In genomic region chr14:77051101-77051500, GRCh38 we compare ENCODE assay signal across 1 cellular context.
TF ChIP-seq lines count a peak whose summit lies in the region.

No MANE protein-coding gene starts in this region.

TF ChIP-seq in K562, 482 proteins besides CTCF, POLR2A, EP300 and RAD21:
- TF ChIP-seq NFIC (IDR thresholded peaks at IDR 0.05): peak; percentile 44
- no peak for TF ChIP-seq MBD1 (CRISPR knock-in tag; IDR thresholded peaks at IDR 0.05)
- TF ChIP-seq E2F3 (CRISPR knock-in tag; IDR thresholded peaks at IDR 0.05): no peak
- TF ChIP-seq YY1 (IDR thresholded peaks at IDR 0.05; ENCODE audit: borderline replicate concordance in 1 of 3, control insufficient read depth in 1 of 3, extremely low read depth in 1 of 3, insufficient read depth in 3 of 3, insufficient read length in 1 of 3, insufficient replicate concordance in 2 of 3, low read depth in 1 of 3, low read length in 2 of 3): no peak
- TF ChIP-seq E2F8 (IDR thresholded peaks at IDR 0.05; ENCODE audit: low read depth, partially characterized antibody): no peak
TF ChIP-seq in K562: peak in this region for 1.
